Comparison of ENCODE assay signal across 20 cellular contexts in the genomic region with DNA sequence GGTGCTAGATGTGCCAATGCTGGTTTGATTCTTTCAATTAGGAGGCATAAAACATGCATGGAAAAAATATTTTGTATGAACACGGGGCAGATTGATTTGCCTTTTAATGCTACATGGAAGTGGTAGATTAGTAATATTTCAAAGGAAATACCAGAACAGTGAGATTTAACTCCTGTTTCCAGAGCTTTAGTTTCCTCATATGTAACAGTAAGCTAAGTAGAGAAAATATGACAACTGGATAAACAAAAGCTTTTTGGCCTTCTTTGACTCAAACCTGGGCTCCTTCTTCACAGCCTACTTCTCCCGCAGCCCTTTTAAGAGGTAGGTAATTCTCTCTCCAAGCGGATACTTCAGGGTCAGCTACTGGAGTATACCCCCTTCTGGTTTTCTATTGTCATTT.
DNase-seq lines count a peak whose midpoint lies in the region; ATAC-seq and TF ChIP-seq lines count a peak whose summit lies in the region.
"Had no signal": no experiment of that assay in that cellular context is flagged by ENCODE, and none has a peak within 500 bp of the region (broad histone marks: within the 10 kb centered on the region; RNA-seq: fewer than 3 reads in every experiment).

No MANE protein-coding gene starts in this region.

- no peak overlapping the region for H3K18ac ChIP-seq in trophoblast cell (ENCODE audit: low read length)

- H3K14ac ChIP-seq in trophoblast cell (ENCODE audit: low read length) = no peak overlapping the region

- no peak for TF ChIP-seq CTCF in PC-3 (conservative IDR thresholded peaks at IDR 0.05; ENCODE audit: low read depth, low read length)
- TF ChIP-seq CTCF in thyroid gland (IDR thresholded peaks at IDR 0.05) = no peak

- no peak overlapping the region for H4K91ac ChIP-seq in trophoblast cell (ENCODE audit: low read depth, low read length)

- H3K27me3 ChIP-seq in PC-3 (ENCODE audit: low read length) = no peaks in the 10 kb centered on the region
- no peaks in the 10 kb centered on the region for H3K27me3 ChIP-seq in trophoblast cell (ENCODE audit: insufficient read depth, low read length)
- H3K27me3 ChIP-seq in thyroid gland = no peaks in the 10 kb centered on the region

- peaks cover 51% of the 10 kb centered on the region for H3K4me1 ChIP-seq in PC-3 (ENCODE audit: insufficient read depth, low read length)
- H3K4me1 ChIP-seq in trophoblast cell (ENCODE audit: control insufficient read depth in 1 of 2, insufficient read depth in 2 of 2, low read length in 2 of 2) = no peaks in the 10 kb centered on the region
- H3K4me1 ChIP-seq in thyroid gland = no peaks in the 10 kb centered on the region

- no peak overlapping the region for H3K9ac ChIP-seq in PC-3 (ENCODE audit: low read length)
- H3K9ac ChIP-seq in trophoblast cell (ENCODE audit: low read length) = no peak overlapping the region

- H2BK5ac ChIP-seq in trophoblast cell (ENCODE audit: low read depth, low read length, poor library complexity) = no peak overlapping the region

- no peaks in the 10 kb centered on the region for H3K9me3 ChIP-seq in PC-3 (ENCODE audit: low read length)
- H3K9me3 ChIP-seq in trophoblast cell (ENCODE audit: insufficient read depth, low read depth, low read length) = no peaks in the 10 kb centered on the region
- no peaks in the 10 kb centered on the region for H3K9me3 ChIP-seq in thyroid gland

- H3K9me2 ChIP-seq in PC-3 (replicated peaks; ENCODE audit: low read length) = no peaks in the 10 kb centered on the region

- BruUV-seq in PC-3 (replicated peaks; lab: Mats Ljungman, UMichigan) = no TSS peak

- no peak for ATAC-seq in PC-3
- no peak for ATAC-seq in HG03135 (IDR thresholded peaks at IDR 0.05; ENCODE audit: unreplicated experiment)
- ATAC-seq in left ventricle myocardium superior = no peak
- ATAC-seq: GM12878 had no signal

- H2AK5ac ChIP-seq in trophoblast cell (ENCODE audit: low read length) = no peak overlapping the region

- H4K20me1 ChIP-seq in PC-3 (ENCODE audit: low read length) = no peaks in the 10 kb centered on the region

- peaks cover 1% of the 10 kb centered on the region for H3K79me1 ChIP-seq in trophoblast cell (ENCODE audit: low read length)

- H3K27ac ChIP-seq in PC-3 (ENCODE audit: low read length) (peak overlapping the region; percentile 38), trophoblast cell (ENCODE audit: low read depth, low read length) (peak overlapping the region; percentile 44), thyroid gland (no peak overlapping the region)

- no peak overlapping the region for H3K4ac ChIP-seq in trophoblast cell (ENCODE audit: low read depth, low read length)

- no peak overlapping the region for H2BK12ac ChIP-seq in trophoblast cell (ENCODE audit: low read length)

- no peak overlapping the region for H3K4me2 ChIP-seq in PC-3 (ENCODE audit: low read length)
- no peak overlapping the region for H3K4me2 ChIP-seq in trophoblast cell (ENCODE audit: low read length)

- DNase-seq in HS-5 (ENCODE audit: low read depth) (peak; percentile 4), PC-3 (no peak), dermis blood vessel endothelial cell (peak; percentile 56), trophoblast cell (no peak), thyroid gland (no peak), occipital lobe (lab: John Stamatoyannopoulos, UW) (no peak), left ventricle myocardium superior (no peak)
- DNase-seq: AML-193; CD4-positive, CD25-positive, alpha-beta regulatory T cell; COR-L47; GF-D8; H9; NCI-H1417 treated with DMSO at 0.1 percent for 48 hours; NCI-H1930; NCI-H2171; NCI-H510A; NCI-H774; T-helper 1 cell had no signal

- H4K12ac ChIP-seq in trophoblast cell (ENCODE audit: low read depth, low read length) = no peak overlapping the region

- POLR2A ChIA-PET in PC-3 (lab: Charles Lee; ENCODE audit: unreplicated experiment) = no interaction called here

- no peak overlapping the region for H2BK120ac ChIP-seq in trophoblast cell (ENCODE audit: insufficient read depth, low read length, poor library complexity)

- H2AFZ ChIP-seq in PC-3 (ENCODE audit: low read length) (no peak overlapping the region), trophoblast cell (ENCODE audit: insufficient read depth, low read length, poor library complexity) (no peak overlapping the region)

- H3K79me2 ChIP-seq in PC-3 (ENCODE audit: low read length) = no peaks in the 10 kb centered on the region
- no peaks in the 10 kb centered on the region for H3K79me2 ChIP-seq in trophoblast cell (ENCODE audit: control insufficient read depth, insufficient read depth, low read length, poor library complexity)

- H3K4me3 ChIP-seq in PC-3 (ENCODE audit: low read length) = no peak overlapping the region
- no peak overlapping the region for H3K4me3 ChIP-seq in trophoblast cell (ENCODE audit: low read depth, low read length)
- H3K4me3 ChIP-seq in thyroid gland (replicated peaks in 1 of 3) = no peak overlapping the region
- H3K4me3 ChIP-seq: GM12878 had no signal

- H3K23ac ChIP-seq in trophoblast cell (ENCODE audit: low read length) = no peak overlapping the region

- H3F3A ChIP-seq in PC-3 (ENCODE audit: low read length, unreplicated experiment) = no peaks in the 10 kb centered on the region

- intact Hi-C loops in PC-3 (cut with micrococcal nuclease) = no loop called here
- intact Hi-C loops in thyroid gland (cut with DNase I) = no loop called here
- intact Hi-C loops in left ventricle myocardium superior (cut with micrococcal nuclease) = no loop called here

- WGBS in trophoblast cell (ENCODE audit: extremely low coverage, insufficient coverage, insufficient read length) = no CpG with 5 or more reads among the region's 3 CpGs
- 73 to 75% methylated on average over 3 of the region's 3 CpGs for WGBS in thyroid gland, 2 donors

- H3K36me3 ChIP-seq in PC-3 (ENCODE audit: low read depth, low read length) (no peaks in the 10 kb centered on the region), trophoblast cell (ENCODE audit: control insufficient read depth in 1 of 2, insufficient read depth in 2 of 2, low read length in 2 of 2) (no peaks in the 10 kb centered on the region), thyroid gland (no peaks in the 10 kb centered on the region)

- TF ChIP-seq POLR2A in thyroid gland (IDR thresholded peaks at IDR 0.05) = no peak

- CTCF ChIA-PET in PC-3 (lab: Charles Lee) = no interaction called here

- H4K8ac ChIP-seq in trophoblast cell (ENCODE audit: low read depth, low read length) = no peak overlapping the region

Comparison
In these comparisons a context has a peak if more than half of its experiments do, and no peak if none do; other contexts are left out.
1. DNase-seq: peak in HS-5 (single experiment) and dermis blood vessel endothelial cell (single experiment); none in PC-3 (single experiment), trophoblast cell (0 of 2), thyroid gland (0 of 2), occipital lobe (single experiment) and left ventricle myocardium superior (single experiment).
2. H3K27ac ChIP-seq: peak in PC-3 (single experiment) and trophoblast cell (single experiment); none in thyroid gland (0 of 3).